ENCODE assay signal across 1 cellular context in the genomic region with DNA sequence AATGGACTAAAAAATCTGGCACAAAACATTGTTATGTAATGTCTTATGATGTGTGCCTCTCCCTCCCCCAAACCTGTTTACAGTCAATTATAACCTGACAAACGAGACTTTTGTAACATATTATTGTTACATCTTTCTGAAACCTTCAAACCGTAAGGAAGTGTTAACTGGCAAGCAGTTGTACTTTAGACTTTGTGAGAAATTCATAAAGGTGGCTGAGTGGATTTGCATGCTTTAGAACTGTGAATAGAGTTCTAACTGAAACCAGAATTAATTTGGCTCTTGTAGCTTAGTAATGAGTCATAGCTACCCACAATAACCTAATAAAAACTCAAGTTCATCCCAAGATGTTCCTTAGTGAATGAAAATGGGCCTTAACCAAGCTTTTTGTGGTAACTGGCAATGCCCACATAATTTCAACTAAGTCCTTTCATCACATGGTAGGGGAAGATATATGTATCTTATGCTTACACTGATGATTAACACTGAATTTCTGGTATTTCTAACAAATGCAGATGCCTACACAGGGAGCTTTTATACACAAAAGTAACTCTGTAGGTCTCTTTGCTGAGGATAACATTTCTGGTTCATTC.
TF ChIP-seq lines count a peak whose summit lies in the region.

No MANE protein-coding gene starts in this region.

TF ChIP-seq in GM12878, 131 proteins besides CTCF, POLR2A, EP300 and RAD21 (continued from another document and continues in another):
- TF ChIP-seq ZNF622 (IDR thresholded peaks at IDR 0.05) (no peak), EZH2 (IDR thresholded peaks at IDR 0.05; ENCODE audit: borderline replicate concordance, control insufficient read depth, low read depth, low read length) (no peak), SP1 (IDR thresholded peaks at IDR 0.05; ENCODE audit: low read depth, low read length) (peak; percentile 65), BRCA1 (IDR thresholded peaks at IDR 0.05; ENCODE audit: low read depth, low read length) (no peak), ETV6 (conservative IDR thresholded peaks at IDR 0.05 in 1 of 2, IDR thresholded peaks at IDR 0.05 in 1 of 2; ENCODE audit: borderline replicate concordance in 1 of 2, low read depth in 1 of 2) (peak in 1 of 2 experiments; percentile 18; a peak in 1 of 4 replicates), SIX5 (IDR thresholded peaks at IDR 0.05; ENCODE audit: low read depth, low read length, severe bottlenecking) (no peak), CEBPB (IDR thresholded peaks at IDR 0.05; ENCODE audit: borderline replicate concordance in 1 of 2, low read depth in 2 of 2, low read length in 2 of 2) (0 out of 4 replicates have a peak, but pooled peaks of 1 of the 2 experiments have one; percentile 72), TCF12 (IDR thresholded peaks at IDR 0.05; ENCODE audit: low read depth, low read length) (no peak), NR2C2 (IDR thresholded peaks at IDR 0.05; ENCODE audit: borderline replicate concordance, control insufficient read depth, insufficient read length, low read depth) (no peak), BHLHE40 (IDR thresholded peaks at IDR 0.05; ENCODE audit: borderline replicate concordance in 1 of 2, low read depth in 2 of 2, low read length in 1 of 2) (peak; percentile 91 to 92), ZNF24 (IDR thresholded peaks at IDR 0.05) (no peak), MYB (IDR thresholded peaks at IDR 0.05; ENCODE audit: borderline replicate concordance, low read depth, low read length) (peak; percentile 90), NRF1 (conservative IDR thresholded peaks at IDR 0.05; ENCODE audit: low read depth, low read length) (no peak), SUPT20H (IDR thresholded peaks at IDR 0.05; ENCODE audit: borderline replicate concordance, control insufficient read depth, low read depth, low read length) (no peak), PBX3 (IDR thresholded peaks at IDR 0.05; ENCODE audit: insufficient replicate concordance, low read depth, low read length) (no peak), RAD51 (IDR thresholded peaks at IDR 0.05) (peak; percentile 75), SMC3 (IDR thresholded peaks at IDR 0.05; ENCODE audit: borderline replicate concordance, low read length) (no peak; the same call in 1 of the 2 replicates), KDM1A (IDR thresholded peaks at IDR 0.05; ENCODE audit: borderline replicate concordance) (no peak), ESRRA (IDR thresholded peaks at IDR 0.05; ENCODE audit: low read length) (no peak), TARDBP (IDR thresholded peaks at IDR 0.05; ENCODE audit: borderline replicate concordance) (no peak), CHD2 (IDR thresholded peaks at IDR 0.05; ENCODE audit: borderline replicate concordance, low read depth, low read length) (peak; percentile 86), IKZF1 (conservative IDR thresholded peaks at IDR 0.05) (peak; percentile 98), GABPA (IDR thresholded peaks at IDR 0.05; ENCODE audit: low read depth) (no peak), MYC (IDR thresholded peaks at IDR 0.05; ENCODE audit: insufficient read depth, insufficient read length, insufficient replicate concordance, low read length, severe bottlenecking) (no peak), TCF7 (IDR thresholded peaks at IDR 0.05; ENCODE audit: borderline replicate concordance) (peak; percentile 85), NFYA (IDR thresholded peaks at IDR 0.05; ENCODE audit: borderline replicate concordance, low read depth, low read length) (no peak), BMI1 (IDR thresholded peaks at IDR 0.05; ENCODE audit: borderline replicate concordance) (peak; percentile 88), MEF2A (IDR thresholded peaks at IDR 0.05; ENCODE audit: insufficient read depth, low read depth, low read length) (peak; percentile 93), BCL11A (IDR thresholded peaks at IDR 0.05; ENCODE audit: low read depth, low read length) (peak; percentile 86), IRF3 (IDR thresholded peaks at IDR 0.05) (no peak), SIN3A (IDR thresholded peaks at IDR 0.05; ENCODE audit: low read depth, low read length) (no peak), ZNF384 (IDR thresholded peaks at IDR 0.05; ENCODE audit: borderline replicate concordance, low read depth, low read length) (peak; percentile 24; the same call in 1 of the 2 replicates), RCOR1 (conservative IDR thresholded peaks at IDR 0.05; ENCODE audit: low read depth, low read length) (no peak), POLR2AphosphoS5 (IDR thresholded peaks at IDR 0.05; ENCODE audit: low read length) (no peak; the same call in 1 of the 2 replicates), ZNF687 (IDR thresholded peaks at IDR 0.05) (peak; percentile 70; the same call in 1 of the 2 replicates), NFXL1 (IDR thresholded peaks at IDR 0.05; ENCODE audit: borderline replicate concordance) (no peak), POLR2AphosphoS2 (IDR thresholded peaks at IDR 0.05; ENCODE audit: low read depth, low read length) (no peak), SMAD5 (IDR thresholded peaks at IDR 0.05; ENCODE audit: low read depth) (peak; percentile 27; the same call in 1 of the 2 replicates), MTA3 (IDR thresholded peaks at IDR 0.05; ENCODE audit: borderline replicate concordance, low read length) (peak; percentile 86), EGR1 (IDR thresholded peaks at IDR 0.05; ENCODE audit: borderline replicate concordance in 1 of 2, low read depth in 2 of 2, low read length in 2 of 2) (no peak), NR2F1 (conservative IDR thresholded peaks at IDR 0.05) (peak; percentile 90), NBN (IDR thresholded peaks at IDR 0.05) (peak; percentile 87), JUNB (IDR thresholded peaks at IDR 0.05) (peak; percentile 90), KLF5 (IDR thresholded peaks at IDR 0.05; ENCODE audit: partially characterized antibody) (no peak), HDAC2 (IDR thresholded peaks at IDR 0.05) (no peak), RUNX3 (IDR thresholded peaks at IDR 0.05; ENCODE audit: low read length) (peak; percentile 99), ZNF274 (IDR thresholded peaks at IDR 0.05; ENCODE audit: insufficient read depth, insufficient read length) (no peak)
- TF ChIP-seq, protein P1, sequence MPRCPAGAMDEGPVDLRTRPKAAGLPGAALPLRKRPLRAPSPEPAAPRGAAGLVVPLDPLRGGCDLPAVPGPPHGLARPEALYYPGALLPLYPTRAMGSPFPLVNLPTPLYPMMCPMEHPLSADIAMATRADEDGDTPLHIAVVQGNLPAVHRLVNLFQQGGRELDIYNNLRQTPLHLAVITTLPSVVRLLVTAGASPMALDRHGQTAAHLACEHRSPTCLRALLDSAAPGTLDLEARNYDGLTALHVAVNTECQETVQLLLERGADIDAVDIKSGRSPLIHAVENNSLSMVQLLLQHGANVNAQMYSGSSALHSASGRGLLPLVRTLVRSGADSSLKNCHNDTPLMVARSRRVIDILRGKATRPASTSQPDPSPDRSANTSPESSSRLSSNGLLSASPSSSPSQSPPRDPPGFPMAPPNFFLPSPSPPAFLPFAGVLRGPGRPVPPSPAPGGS (IDR thresholded peaks at IDR 0.05; ENCODE audit: borderline replicate concordance, insufficient read depth, low read depth, low read length, poor library complexity, severe bottlenecking): no peak
- TF ChIP-seq, protein P2, sequence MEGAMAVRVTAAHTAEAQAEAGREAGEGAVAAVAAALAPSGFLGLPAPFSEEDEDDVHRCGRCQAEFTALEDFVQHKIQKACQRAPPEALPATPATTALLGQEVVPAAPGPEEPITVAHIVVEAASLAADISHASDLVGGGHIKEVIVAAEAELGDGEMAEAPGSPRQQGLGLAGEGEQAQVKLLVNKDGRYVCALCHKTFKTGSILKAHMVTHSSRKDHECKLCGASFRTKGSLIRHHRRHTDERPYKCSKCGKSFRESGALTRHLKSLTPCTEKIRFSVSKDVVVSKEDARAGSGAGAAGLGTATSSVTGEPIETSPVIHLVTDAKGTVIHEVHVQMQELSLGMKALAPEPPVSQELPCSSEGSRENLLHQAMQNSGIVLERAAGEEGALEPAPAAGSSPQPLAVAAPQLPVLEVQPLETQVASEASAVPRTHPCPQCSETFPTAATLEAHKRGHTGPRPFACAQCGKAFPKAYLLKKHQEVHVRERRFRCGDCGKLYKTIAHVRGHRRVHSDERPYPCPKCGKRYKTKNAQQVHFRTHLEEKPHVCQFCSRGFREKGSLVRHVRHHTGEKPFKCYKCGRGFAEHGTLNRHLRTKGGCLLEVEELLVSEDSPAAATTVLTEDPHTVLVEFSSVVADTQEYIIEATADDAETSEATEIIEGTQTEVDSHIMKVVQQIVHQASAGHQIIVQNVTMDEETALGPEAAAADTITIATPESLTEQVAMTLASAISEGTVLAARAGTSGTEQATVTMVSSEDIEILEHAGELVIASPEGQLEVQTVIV (IDR thresholded peaks at IDR 0.05; ENCODE audit: borderline replicate concordance, partially characterized antibody): no peak
- TF ChIP-seq, protein P3, sequence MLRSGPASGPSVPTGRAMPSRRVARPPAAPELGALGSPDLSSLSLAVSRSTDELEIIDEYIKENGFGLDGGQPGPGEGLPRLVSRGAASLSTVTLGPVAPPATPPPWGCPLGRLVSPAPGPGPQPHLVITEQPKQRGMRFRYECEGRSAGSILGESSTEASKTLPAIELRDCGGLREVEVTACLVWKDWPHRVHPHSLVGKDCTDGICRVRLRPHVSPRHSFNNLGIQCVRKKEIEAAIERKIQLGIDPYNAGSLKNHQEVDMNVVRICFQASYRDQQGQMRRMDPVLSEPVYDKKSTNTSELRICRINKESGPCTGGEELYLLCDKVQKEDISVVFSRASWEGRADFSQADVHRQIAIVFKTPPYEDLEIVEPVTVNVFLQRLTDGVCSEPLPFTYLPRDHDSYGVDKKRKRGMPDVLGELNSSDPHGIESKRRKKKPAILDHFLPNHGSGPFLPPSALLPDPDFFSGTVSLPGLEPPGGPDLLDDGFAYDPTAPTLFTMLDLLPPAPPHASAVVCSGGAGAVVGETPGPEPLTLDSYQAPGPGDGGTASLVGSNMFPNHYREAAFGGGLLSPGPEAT (IDR thresholded peaks at IDR 0.05; ENCODE audit: low read depth): peak; percentile 97
- TF ChIP-seq, protein P4, sequence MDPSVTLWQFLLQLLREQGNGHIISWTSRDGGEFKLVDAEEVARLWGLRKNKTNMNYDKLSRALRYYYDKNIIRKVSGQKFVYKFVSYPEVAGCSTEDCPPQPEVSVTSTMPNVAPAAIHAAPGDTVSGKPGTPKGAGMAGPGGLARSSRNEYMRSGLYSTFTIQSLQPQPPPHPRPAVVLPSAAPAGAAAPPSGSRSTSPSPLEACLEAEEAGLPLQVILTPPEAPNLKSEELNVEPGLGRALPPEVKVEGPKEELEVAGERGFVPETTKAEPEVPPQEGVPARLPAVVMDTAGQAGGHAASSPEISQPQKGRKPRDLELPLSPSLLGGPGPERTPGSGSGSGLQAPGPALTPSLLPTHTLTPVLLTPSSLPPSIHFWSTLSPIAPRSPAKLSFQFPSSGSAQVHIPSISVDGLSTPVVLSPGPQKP (IDR thresholded peaks at IDR 0.05; ENCODE audit: low read depth, low read length): no peak
- TF ChIP-seq, protein P5, sequence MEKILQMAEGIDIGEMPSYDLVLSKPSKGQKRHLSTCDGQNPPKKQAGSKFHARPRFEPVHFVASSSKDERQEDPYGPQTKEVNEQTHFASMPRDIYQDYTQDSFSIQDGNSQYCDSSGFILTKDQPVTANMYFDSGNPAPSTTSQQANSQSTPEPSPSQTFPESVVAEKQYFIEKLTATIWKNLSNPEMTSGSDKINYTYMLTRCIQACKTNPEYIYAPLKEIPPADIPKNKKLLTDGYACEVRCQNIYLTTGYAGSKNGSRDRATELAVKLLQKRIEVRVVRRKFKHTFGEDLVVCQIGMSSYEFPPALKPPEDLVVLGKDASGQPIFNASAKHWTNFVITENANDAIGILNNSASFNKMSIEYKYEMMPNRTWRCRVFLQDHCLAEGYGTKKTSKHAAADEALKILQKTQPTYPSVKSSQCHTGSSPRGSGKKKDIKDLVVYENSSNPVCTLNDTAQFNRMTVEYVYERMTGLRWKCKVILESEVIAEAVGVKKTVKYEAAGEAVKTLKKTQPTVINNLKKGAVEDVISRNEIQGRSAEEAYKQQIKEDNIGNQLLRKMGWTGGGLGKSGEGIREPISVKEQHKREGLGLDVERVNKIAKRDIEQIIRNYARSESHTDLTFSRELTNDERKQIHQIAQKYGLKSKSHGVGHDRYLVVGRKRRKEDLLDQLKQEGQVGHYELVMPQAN (conservative IDR thresholded peaks at IDR 0.05): no peak
